Comparison of ENCODE assay signal across 1 cellular context in the genomic region with DNA sequence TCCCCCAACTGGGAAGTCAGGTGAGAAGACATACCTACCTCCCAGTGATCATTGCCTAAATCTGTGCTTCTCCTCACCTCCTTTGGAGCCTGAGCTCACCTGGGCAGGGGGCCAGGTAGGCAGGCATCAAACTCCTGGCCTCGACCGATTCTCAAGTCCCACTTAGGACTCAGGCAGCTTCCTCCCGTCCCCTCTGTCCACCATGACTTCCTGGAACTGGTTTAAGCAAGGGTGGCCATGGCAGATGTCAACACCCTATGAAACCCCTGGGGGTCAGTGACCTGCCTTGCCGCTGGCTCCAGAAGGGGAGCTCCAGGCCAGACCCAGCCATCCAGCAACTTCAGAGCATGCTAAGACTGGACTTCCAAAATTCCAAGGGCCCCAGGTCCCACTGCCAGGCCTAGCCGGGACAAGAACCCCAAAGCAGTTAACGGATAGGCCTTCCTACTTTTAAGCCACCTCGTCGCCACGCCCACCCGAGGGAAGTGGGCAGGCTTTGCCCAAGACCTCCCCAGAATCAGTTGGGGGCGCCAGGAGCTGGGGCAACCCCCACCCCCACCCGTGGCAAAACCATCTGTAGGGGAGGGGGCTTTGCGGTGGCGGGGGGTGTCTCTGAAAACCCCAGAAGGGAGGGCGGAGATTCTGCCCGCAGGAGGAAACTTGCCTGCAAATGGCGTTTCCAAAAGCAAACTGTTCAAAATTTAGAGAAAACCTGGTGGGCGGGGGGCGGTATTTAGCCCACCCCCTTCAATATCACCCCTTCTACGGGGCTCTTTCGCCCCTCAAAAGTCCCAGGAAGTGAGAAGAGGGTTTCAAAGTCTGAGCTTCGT.
TF ChIP-seq lines count a peak whose summit lies in the region.

No MANE protein-coding gene starts in this region.

TF ChIP-seq in HCT116, 20 proteins besides CTCF, POLR2A, EP300 and RAD21:
- no peak for TF ChIP-seq SRF (IDR thresholded peaks at IDR 0.05; ENCODE audit: low read depth)
- TF ChIP-seq TCF7L2 (IDR thresholded peaks at IDR 0.05; ENCODE audit: borderline replicate concordance, extremely low read depth, insufficient read depth, insufficient read length): no peak
- TF ChIP-seq MAX (IDR thresholded peaks at IDR 0.05): no peak; the same call in 1 of the 2 replicates
- peak; percentile 14; the same call in 1 of the 2 replicates for TF ChIP-seq POLR2AphosphoS5 (IDR thresholded peaks at IDR 0.05; ENCODE audit: low read depth, low read length)
- no peak for TF ChIP-seq YY1 (IDR thresholded peaks at IDR 0.05; ENCODE audit: extremely low read depth, insufficient replicate concordance, low read depth, low read length)
- no peak for TF ChIP-seq ZNF274 (IDR thresholded peaks at IDR 0.05; ENCODE audit: low read depth, low read length)
- TF ChIP-seq REST (IDR thresholded peaks at IDR 0.05; ENCODE audit: low read depth): no peak
- no peak for TF ChIP-seq FOSL1 (IDR thresholded peaks at IDR 0.05; ENCODE audit: low read depth)
- no peak for TF ChIP-seq EGR1 (IDR thresholded peaks at IDR 0.05; ENCODE audit: low read depth)
- TF ChIP-seq, protein P1, sequence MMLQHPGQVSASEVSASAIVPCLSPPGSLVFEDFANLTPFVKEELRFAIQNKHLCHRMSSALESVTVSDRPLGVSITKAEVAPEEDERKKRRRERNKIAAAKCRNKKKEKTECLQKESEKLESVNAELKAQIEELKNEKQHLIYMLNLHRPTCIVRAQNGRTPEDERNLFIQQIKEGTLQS (IDR thresholded peaks at IDR 0.05): no peak
- peak; percentile 56; the same call in 1 of the 2 replicates for TF ChIP-seq ZFX (IDR thresholded peaks at IDR 0.05)
- TF ChIP-seq JUND (IDR thresholded peaks at IDR 0.05): no peak
- TF ChIP-seq CEBPB (IDR thresholded peaks at IDR 0.05; ENCODE audit: low read depth): no peak
- TF ChIP-seq SP1 (IDR thresholded peaks at IDR 0.05; ENCODE audit: low read depth): no peak
